8 cellular contexts compared by ENCODE assay signal in genomic region chr17:2303278-2304188, GRCh38. TPM values are rescaled to one million over a fixed set of nuclear protein-coding genes. Genes with fewer than 3 reads are reported as not detected.
DNase-seq lines count a peak whose midpoint lies in the region; ATAC-seq, FAIRE-seq and TF ChIP-seq lines count a peak whose summit lies in the region.

Gene SMG6, minus strand, starts transcription at chr17:2303785. Its CDS starts 65 bp downstream, at chr17:2303720.
A gene with protein sequence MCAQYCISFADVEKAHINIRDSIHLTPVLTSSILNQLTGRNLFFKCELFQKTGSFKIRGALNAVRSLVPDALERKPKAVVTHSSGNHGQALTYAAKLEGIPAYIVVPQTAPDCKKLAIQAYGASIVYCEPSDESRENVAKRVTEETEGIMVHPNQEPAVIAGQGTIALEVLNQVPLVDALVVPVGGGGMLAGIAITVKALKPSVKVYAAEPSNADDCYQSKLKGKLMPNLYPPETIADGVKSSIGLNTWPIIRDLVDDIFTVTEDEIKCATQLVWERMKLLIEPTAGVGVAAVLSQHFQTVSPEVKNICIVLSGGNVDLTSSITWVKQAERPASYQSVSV (plus strand): TSS chr17:2303950. CDS start chr17:2315561, 11,611 bp downstream.

- H3K4me1 ChIP-seq in mucosa of descending colon (ENCODE audit: low read depth) = peaks cover 14% of the 10 kb centered on the region

- H3K4me3 ChIP-seq in mucosa of descending colon = peak within 1 kb of the TSS; percentile 88

- TF ChIP-seq CTCF in mucosa of descending colon (IDR thresholded peaks at IDR 0.05) = no peak

- H3K36me3 ChIP-seq in mucosa of descending colon (ENCODE audit: low read depth) = no peaks in the 10 kb centered on the region

- peak; percentile 94 for DNase-seq in D341Med (ENCODE audit: low spot score)
- DNase-seq in HTR-8/SVneo (ENCODE audit: insufficient read length, low spot score) = peak; percentile 94
- peak; percentile 94 for DNase-seq in OCI-M1 (lab: John Stamatoyannopoulos, UW)
- peak; percentile 95 for DNase-seq in activated T-cell treated with anti-CD3 and anti-CD28 coated beads for 48 hours (ENCODE audit: low read depth)
- DNase-seq in epithelial cell of prostate (ENCODE audit: low read depth, low spot score) = peak; percentile 27
- peak; percentile 91 to 96 (median 95) for DNase-seq in mucosa of descending colon
- DNase-seq in stimulated activated CD8-positive, alpha-beta memory T cell treated with anti-CD3 and anti-CD28 coated beads, Interleukin-4, amount 100 ng/mL, for 24 hours (ENCODE audit: low read depth) = peak; percentile 92

- no peaks in the 10 kb centered on the region for H3K9me3 ChIP-seq in mucosa of descending colon

- intact Hi-C loops in mucosa of descending colon (cut with DNase I, micrococcal nuclease) = no loop called here

- H3K27ac ChIP-seq in epithelial cell of prostate = peak within 1 kb of the TSS; percentile 87

- ATAC-seq in GM21381 (IDR thresholded peaks at IDR 0.05; ENCODE audit: unreplicated experiment) = peak; percentile 80
- ATAC-seq in mucosa of descending colon = peak; percentile 96

- FAIRE-seq in HTR-8/SVneo (lab: Jason Lieb, UNC) = peak; percentile 88

RNA-seq across cellular contexts. Expression of gene SMG6, which starts in this region (rescaled TPM):
- 10 to 100 TPM; 25.9 to 41.6 (median 38.8) TPM for total RNA-seq in mucosa of descending colon

RNA-seq across cellular contexts. Expression of the second gene that starts in this region (rescaled TPM):
- 10 to 100 TPM in 1 of 3 donors, 1 to 10 TPM in 2; 9.7 to 16.2 (median 9.8) TPM for total RNA-seq in mucosa of descending colon

Comparison
In these comparisons a context has a peak if more than half of its experiments do, and no peak if none do; other contexts are left out.
1. Peak in every context shown above with its lines: DNase-seq, ATAC-seq, H3K4me3 ChIP-seq and H3K27ac ChIP-seq.
2. DNase-seq: peak in every context shown above with its lines; median percentile 95 in activated T-cell treated with anti-CD3 and anti-CD28 coated beads for 48 hours; 95 in mucosa of descending colon; 94 in D341Med; 94 in HTR-8/SVneo; 94 in OCI-M1; 92 in stimulated activated CD8-positive, alpha-beta memory T cell treated with anti-CD3 and anti-CD28 coated beads, Interleukin-4, amount 100 ng/mL, for 24 hours; 27 in epithelial cell of prostate.